15 cellular contexts compared by ENCODE assay signal in the genomic region with DNA sequence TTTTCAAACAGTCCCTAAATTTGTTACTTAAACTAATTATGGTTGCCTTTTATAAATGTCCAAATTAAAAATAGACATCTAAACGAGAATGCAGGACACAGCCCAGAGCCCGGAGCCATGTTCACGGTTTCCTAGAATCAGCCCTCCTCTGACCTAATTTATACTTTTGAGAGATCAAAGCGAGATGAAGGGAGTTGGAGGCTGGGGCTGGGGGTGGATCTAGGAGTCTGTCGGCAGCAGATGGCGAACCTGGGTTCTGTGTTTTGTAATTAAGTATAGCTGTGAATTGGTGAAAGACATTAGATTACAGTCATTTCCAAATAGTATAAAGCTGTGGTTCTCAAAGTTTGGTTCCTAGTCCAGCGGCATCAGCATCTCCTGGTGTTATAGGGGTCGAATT.
A peak's percentile ranks its signal among the peaks of the same experiment; 100 is the strongest.
DNase-seq lines count a peak whose midpoint lies in the region; ATAC-seq and TF ChIP-seq lines count a peak whose summit lies in the region.
"Had no signal": no experiment of that assay in that cellular context is flagged by ENCODE, and none has a peak within 500 bp of the region (broad histone marks: within the 10 kb centered on the region; RNA-seq: fewer than 3 reads in every experiment).

No MANE protein-coding gene starts in this region.

- no peaks in the 10 kb centered on the region for H3K4me1 ChIP-seq in aorta (ENCODE audit: control insufficient read depth in 1 of 2, insufficient read depth in 2 of 2, low read length in 2 of 2)
- H3K4me1 ChIP-seq: prostate gland, vagina had no signal

- H3K4me3 ChIP-seq in aorta (ENCODE audit: low read length in 2 of 2) (no peak overlapping the region), foreskin fibroblast (ENCODE audit: low read depth in 1 of 2, low read length in 2 of 2) (no peak overlapping the region)
- H3K4me3 ChIP-seq: prostate gland, vagina had no signal

- TF ChIP-seq CTCF in type B pancreatic cell (conservative IDR thresholded peaks at IDR 0.05) (no peak), foreskin fibroblast (IDR thresholded peaks at IDR 0.05; ENCODE audit: low read depth, low read length) (no peak)

- no peak overlapping the region for H3K4me3 Mint-ChIP-seq in central memory CD8-positive, alpha-beta T cell
- H3K4me3 Mint-ChIP-seq in type B pancreatic cell, result no peak overlapping the region

- DNase-seq in stimulated activated CD4-positive, alpha-beta T cell treated with anti-CD3 and anti-CD28 coated beads, Interleukin-2, amount 100 ng/mL, for 4 hours (ENCODE audit: low read depth), result peak; percentile 14
- no peak for DNase-seq in stimulated activated CD4-positive, alpha-beta T cell treated with anti-CD3 and anti-CD28 coated beads, Interleukin-4, amount 100 ng/mL, for 1 hour
- DNase-seq in T follicular helper cell (ENCODE audit: low read depth), result peak; percentile 6
- DNase-seq in central memory CD8-positive, alpha-beta T cell (ENCODE audit: low spot score in 2 of 2), result no peak
- DNase-seq in aorta, result no peak
- DNase-seq in NCI-H510A (lab: John Stamatoyannopoulos, UW), result no peak
- DNase-seq in type B pancreatic cell (ENCODE audit: extremely low spot score, unreplicated experiment), result no peak
- DNase-seq in foreskin fibroblast, result no peak
- DNase-seq: IMR-90, kidney, NCI-H510A treated with DMSO at 0.1 percent for 48 hours, SHP77 had no signal

- peaks cover 76% of the 10 kb centered on the region for H3K4me1 Mint-ChIP-seq in central memory CD8-positive, alpha-beta T cell
- peaks cover 33% of the 10 kb centered on the region for H3K4me1 Mint-ChIP-seq in type B pancreatic cell (ENCODE audit: unreplicated experiment)

- peak overlapping the region; percentile 15 to 61 for H3K27ac ChIP-seq in aorta (ENCODE audit: low read depth in 1 of 2, low read length in 2 of 2)
- H3K27ac ChIP-seq: C4-2B, prostate gland, vagina had no signal

- no peak for ATAC-seq in central memory CD8-positive, alpha-beta T cell (replicated peaks; ENCODE audit: extremely low read depth, poor library complexity, severe bottlenecking)
- no peak for ATAC-seq in aorta (ENCODE audit: low FRiP score)

- peaks cover 4% of the 10 kb centered on the region for H3K36me3 Mint-ChIP-seq in central memory CD8-positive, alpha-beta T cell (ENCODE audit: insufficient read depth)
- H3K36me3 Mint-ChIP-seq in type B pancreatic cell, result peaks cover 2% of the 10 kb centered on the region

- no peaks in the 10 kb centered on the region for H3K9me3 Mint-ChIP-seq in central memory CD8-positive, alpha-beta T cell
- peaks cover 6% of the 10 kb centered on the region for H3K9me3 Mint-ChIP-seq in type B pancreatic cell

- intact Hi-C loops in aorta (cut with DNase I), result loop anchor here in 1 of 2 donors (10.0 kb wide), 1 partner anchor 287 kb away; no protein-coding TSS in a partner anchor

- H3K27me3 Mint-ChIP-seq in central memory CD8-positive, alpha-beta T cell, result no peaks in the 10 kb centered on the region
- H3K27me3 Mint-ChIP-seq in type B pancreatic cell, result no peaks in the 10 kb centered on the region

- no peaks in the 10 kb centered on the region for H3K9me3 ChIP-seq in aorta (ENCODE audit: control insufficient read depth, low read length)
- H3K9me3 ChIP-seq: prostate gland, vagina had no signal

- H3K27ac Mint-ChIP-seq in central memory CD8-positive, alpha-beta T cell (ENCODE audit: low read depth), result peak overlapping the region; percentile 76
- H3K27ac Mint-ChIP-seq in type B pancreatic cell, result no peak overlapping the region

- no peaks in the 10 kb centered on the region for H3K36me3 ChIP-seq in aorta (ENCODE audit: control insufficient read depth in 1 of 2, insufficient read depth in 2 of 2, low read length in 1 of 2)
- H3K36me3 ChIP-seq: prostate gland, vagina had no signal

- H3K27me3 ChIP-seq in aorta (ENCODE audit: control insufficient read depth in 1 of 2, insufficient read depth in 2 of 2, low read length in 1 of 2), result no peaks in the 10 kb centered on the region
- H3K27me3 ChIP-seq: vagina had no signal

- WGBS in aorta, 2 donors, result 67 to 69% methylated on average over 8 of the region's 8 CpGs

Comparison
In these comparisons a context has a peak if more than half of its experiments do, and no peak if none do; other contexts are left out.
1. DNase-seq: peak in stimulated activated CD4-positive, alpha-beta T cell treated with anti-CD3 and anti-CD28 coated beads, Interleukin-2, amount 100 ng/mL, for 4 hours (single experiment) and T follicular helper cell (single experiment); none in stimulated activated CD4-positive, alpha-beta T cell treated with anti-CD3 and anti-CD28 coated beads, Interleukin-4, amount 100 ng/mL, for 1 hour (single experiment), central memory CD8-positive, alpha-beta T cell (0 of 2), aorta (0 of 2), NCI-H510A (single experiment), type B pancreatic cell (single experiment) and foreskin fibroblast (0 of 2).